Comparison of ENCODE assay signal across 1 cellular context in genomic region chr1:223143760-223144248, GRCh38.
TF ChIP-seq lines count a peak whose summit lies in the region.

No MANE protein-coding gene starts in this region.

TF ChIP-seq in K562, 482 proteins besides CTCF, POLR2A, EP300 and RAD21 (continued from another document and continues in another):
- peak; percentile 24; the same call in 1 of the 2 replicates for TF ChIP-seq MGA (IDR thresholded peaks at IDR 0.05)
- peak; percentile 13; the same call in 1 of the 2 replicates for TF ChIP-seq PKNOX1 (IDR thresholded peaks at IDR 0.05)
- TF ChIP-seq GATAD2A (IDR thresholded peaks at IDR 0.05) = no peak
- 0 out of 2 replicates have a peak, but pooled peaks have one; percentile 2 for TF ChIP-seq EP400 (IDR thresholded peaks at IDR 0.05)
- peak; percentile 23; the same call in 1 of the 2 replicates for TF ChIP-seq L3MBTL2 (IDR thresholded peaks at IDR 0.05)
- TF ChIP-seq ZNF830 (CRISPR knock-in tag; IDR thresholded peaks at IDR 0.05) = no peak
- no peak for TF ChIP-seq KLF1 (tag; IDR thresholded peaks at IDR 0.05)
- TF ChIP-seq ZFP30 (CRISPR knock-in tag; IDR thresholded peaks at IDR 0.05; ENCODE audit: borderline replicate concordance) = no peak
- TF ChIP-seq ATF6 (CRISPR knock-in tag; IDR thresholded peaks at IDR 0.05) = peak; percentile 79; the same call in 1 of the 2 replicates
- no peak for TF ChIP-seq YBX1 (IDR thresholded peaks at IDR 0.05)
- TF ChIP-seq SIN3A (IDR thresholded peaks at IDR 0.05; ENCODE audit: borderline replicate concordance in 2 of 2, control insufficient read depth in 1 of 2, low read depth in 2 of 2, low read length in 2 of 2) = peak in 1 of 2 experiments; percentile 36; a peak in 1 of 4 replicates
- peak; percentile 64; the same call in 1 of the 2 replicates for TF ChIP-seq MYNN (IDR thresholded peaks at IDR 0.05)
- TF ChIP-seq MYNN (CRISPR knock-in tag; IDR thresholded peaks at IDR 0.05) = no peak
- no peak for TF ChIP-seq PYGO2 (tag; IDR thresholded peaks at IDR 0.05)
- peak in 1 of 2 experiments; percentile 13; a peak in 1 of 4 replicates for TF ChIP-seq ZNF639 (CRISPR knock-in tag; conservative IDR thresholded peaks at IDR 0.05 in 1 of 2, IDR thresholded peaks at IDR 0.05 in 1 of 2)
- TF ChIP-seq SFPQ (IDR thresholded peaks at IDR 0.05; ENCODE audit: low read depth, low read length) = no peak
- TF ChIP-seq ZFPM2 (CRISPR knock-in tag; IDR thresholded peaks at IDR 0.05) = no peak
- peak; percentile 52 for TF ChIP-seq TCF3 (CRISPR knock-in tag; IDR thresholded peaks at IDR 0.05)
- TF ChIP-seq IFI16 (CRISPR knock-in tag; IDR thresholded peaks at IDR 0.05) = no peak
- no peak for TF ChIP-seq ZNF436 (CRISPR knock-in tag; IDR thresholded peaks at IDR 0.05)
- peak; percentile 69; the same call in 1 of the 2 replicates for TF ChIP-seq ZNF592 (IDR thresholded peaks at IDR 0.05)
- no peak for TF ChIP-seq ILK (tag; IDR thresholded peaks at IDR 0.05; ENCODE audit: borderline replicate concordance, low read depth)
- TF ChIP-seq ZBTB12 (CRISPR knock-in tag; IDR thresholded peaks at IDR 0.05) = no peak
- no peak for TF ChIP-seq ZNF354B (CRISPR knock-in tag; IDR thresholded peaks at IDR 0.05)
- TF ChIP-seq LEF1 (IDR thresholded peaks at IDR 0.05) = peak; percentile 82; the same call in 1 of the 2 replicates
- TF ChIP-seq CBFA2T2 (conservative IDR thresholded peaks at IDR 0.05) = peak; percentile 55
- no peak for TF ChIP-seq OTX1 (CRISPR knock-in tag; IDR thresholded peaks at IDR 0.05)
- no peak for TF ChIP-seq RFX1 (IDR thresholded peaks at IDR 0.05)
- TF ChIP-seq POLR2B (IDR thresholded peaks at IDR 0.05; ENCODE audit: low read depth, partially characterized antibody) = no peak
- TF ChIP-seq NR2F6 (CRISPR knock-in tag; IDR thresholded peaks at IDR 0.05) = no peak
